14 cellular contexts compared by ENCODE assay signal in genomic region chr2:2769481-2770431, GRCh38.
DNase-seq lines count a peak whose midpoint lies in the region; ATAC-seq, FAIRE-seq and TF ChIP-seq lines count a peak whose summit lies in the region.
"Had no signal": no experiment of that assay in that cellular context is flagged by ENCODE, and none has a peak within 500 bp of the region (broad histone marks: within the 10 kb centered on the region; RNA-seq: fewer than 3 reads in every experiment).

No MANE protein-coding gene starts in this region.

- no peaks in the 10 kb centered on the region for H3K36me3 ChIP-seq in upper lobe of right lung
- H3K36me3 ChIP-seq: lower lobe of right lung had no signal

- H3K9me3 ChIP-seq in upper lobe of right lung: no peaks in the 10 kb centered on the region
- H3K9me3 ChIP-seq: lower lobe of right lung had no signal

- no peaks in the 10 kb centered on the region for H3K9me3 Mint-ChIP-seq in natural killer cell treated with Interleukin-12 subunit alpha and Interleukin-12 subunit beta and Interleukin-15 and Interleukin-18, amount 100 ng/mL, for 72 hours
- H3K9me3 Mint-ChIP-seq: activated CD4-positive, alpha-beta memory T cell treated with anti-CD3 and anti-CD28 coated beads for 36 hours; type B pancreatic cell had no signal

- no peaks in the 10 kb centered on the region for H3K4me1 Mint-ChIP-seq in natural killer cell treated with Interleukin-12 subunit alpha and Interleukin-12 subunit beta and Interleukin-15 and Interleukin-18, amount 100 ng/mL, for 72 hours (ENCODE audit: low read depth in 2 of 2)

- no peak overlapping the region for H3K27ac Mint-ChIP-seq in natural killer cell treated with Interleukin-12 subunit alpha and Interleukin-12 subunit beta and Interleukin-15 and Interleukin-18, amount 100 ng/mL, for 72 hours
- H3K27ac Mint-ChIP-seq: activated CD4-positive, alpha-beta memory T cell treated with anti-CD3 and anti-CD28 coated beads for 36 hours; type B pancreatic cell had no signal

- peak; percentile 51 for DNase-seq in NCI-H748 (lab: John Stamatoyannopoulos, UW; ENCODE audit: unreplicated experiment)
- DNase-seq in NCI-H748 treated with DMSO at 0.1 percent for 48 hours (lab: John Stamatoyannopoulos, UW): no peak
- peak; percentile 31 to 54 for DNase-seq in frontal cortex (ENCODE audit: low spot score in 2 of 2)
- DNase-seq in myocyte (ENCODE audit: low read depth): peak; percentile 2
- DNase-seq in upper lobe of right lung: peak; percentile 52
- DNase-seq in natural killer cell treated with Interleukin-12 subunit alpha and Interleukin-12 subunit beta and Interleukin-15 and Interleukin-18, amount 100 ng/mL, for 72 hours (ENCODE audit: low spot score): no peak
- DNase-seq in inferior parietal cortex (ENCODE audit: extremely low spot score): no peak
- DNase-seq: activated CD4-positive, alpha-beta memory T cell treated with anti-CD3 and anti-CD28 coated beads for 36 hours; activated effector memory CD4-positive, alpha-beta T cell treated with anti-CD3 and anti-CD28 coated beads, Interleukin-2, amount 50 U/mL, for 16 hours; DND-41; lower lobe of right lung had no signal

- no peaks in the 10 kb centered on the region for H3K27me3 Mint-ChIP-seq in natural killer cell treated with Interleukin-12 subunit alpha and Interleukin-12 subunit beta and Interleukin-15 and Interleukin-18, amount 100 ng/mL, for 72 hours
- H3K27me3 Mint-ChIP-seq: activated CD4-positive, alpha-beta memory T cell treated with anti-CD3 and anti-CD28 coated beads for 36 hours had no signal

- no peak for ATAC-seq in upper lobe of right lung
- ATAC-seq in natural killer cell treated with Interleukin-12 subunit alpha and Interleukin-12 subunit beta and Interleukin-15 and Interleukin-18, amount 100 ng/mL, for 72 hours: no peak
- ATAC-seq in GM18520 (IDR thresholded peaks at IDR 0.05; ENCODE audit: unreplicated experiment): no peak

- no peaks in the 10 kb centered on the region for H3K36me3 Mint-ChIP-seq in natural killer cell treated with Interleukin-12 subunit alpha and Interleukin-12 subunit beta and Interleukin-15 and Interleukin-18, amount 100 ng/mL, for 72 hours
- H3K36me3 Mint-ChIP-seq: activated CD4-positive, alpha-beta memory T cell treated with anti-CD3 and anti-CD28 coated beads for 36 hours; type B pancreatic cell had no signal

- H3K27me3 ChIP-seq in upper lobe of right lung: no peaks in the 10 kb centered on the region

- intact Hi-C loops in upper lobe of right lung (cut with DNase I): no loop called here

- no peak overlapping the region for H3K4me3 ChIP-seq in upper lobe of right lung
- H3K4me3 ChIP-seq: lower lobe of right lung, skin epidermis had no signal

- FAIRE-seq in frontal cortex (lab: Jason Lieb, UNC): no peak

- H3K4me1 ChIP-seq in upper lobe of right lung: no peaks in the 10 kb centered on the region
- H3K4me1 ChIP-seq: lower lobe of right lung had no signal

- no peak overlapping the region for H3K4me3 Mint-ChIP-seq in natural killer cell treated with Interleukin-12 subunit alpha and Interleukin-12 subunit beta and Interleukin-15 and Interleukin-18, amount 100 ng/mL, for 72 hours
- H3K4me3 Mint-ChIP-seq: activated CD4-positive, alpha-beta memory T cell treated with anti-CD3 and anti-CD28 coated beads for 36 hours; type B pancreatic cell had no signal

- TF ChIP-seq CTCF in upper lobe of right lung (IDR thresholded peaks at IDR 0.05): no peak

- H3K27ac ChIP-seq in upper lobe of right lung: no peak overlapping the region
- H3K27ac ChIP-seq: lower lobe of right lung had no signal

Comparison
In these comparisons a context has a peak if more than half of its experiments do, and no peak if none do; other contexts are left out.
1. DNase-seq: peak in NCI-H748 (single experiment), frontal cortex (2 of 2), myocyte (single experiment) and upper lobe of right lung (single experiment); none in NCI-H748 treated with DMSO at 0.1 percent for 48 hours (single experiment), natural killer cell treated with Interleukin-12 subunit alpha and Interleukin-12 subunit beta and Interleukin-15 and Interleukin-18, amount 100 ng/mL, for 72 hours (single experiment) and inferior parietal cortex (single experiment).